25 cellular contexts compared by ENCODE assay signal in the genomic region with DNA sequence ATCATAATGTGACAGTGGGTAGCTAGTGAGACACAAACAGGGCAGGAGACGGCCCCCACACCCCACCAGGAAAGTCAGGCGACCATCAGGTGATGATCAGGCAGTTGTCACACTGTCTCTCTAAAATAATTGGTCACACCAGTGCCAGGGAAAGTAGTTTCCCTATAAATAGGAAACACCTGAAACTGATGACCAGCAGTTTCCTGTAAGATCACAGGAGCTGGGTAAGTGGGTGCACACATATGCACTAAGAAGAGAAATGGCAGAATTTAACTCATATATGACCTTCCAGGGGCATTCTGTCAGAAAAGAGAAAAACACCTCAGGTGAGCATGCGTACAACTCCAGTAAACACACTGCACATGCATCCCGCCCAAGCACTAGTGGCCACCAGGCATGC.
"Had no signal": no experiment of that assay in that cellular context is flagged by ENCODE, and none has a peak within 500 bp of the region (broad histone marks: within the 10 kb centered on the region; RNA-seq: fewer than 3 reads in every experiment).

No MANE protein-coding gene starts in this region.

- H3K27ac Mint-ChIP-seq: mesothelial cell of epicardium; naive B cell; natural killer cell; progenitor cell of endocrine pancreas; stimulated activated naive B cell treated with anti-CD40 and anti-IgM and Interleukin-4, amounts not matched to agents 10 μg/mL and 1 μg/mL and 100 μg/mL, for 72 hours had no signal

- H3K9me3 ChIP-seq: lower lobe of right lung, ovary, right atrium auricular region, right lobe of liver, stomach, thoracic aorta, tibial artery, upper lobe of left lung, vagina had no signal

- H3K36me3 ChIP-seq: lower lobe of right lung, ovary, right atrium auricular region, right lobe of liver, stomach, thoracic aorta, tibial artery, upper lobe of left lung, vagina had no signal

- ATAC-seq: left cardiac atrium; left lobe of liver; lower lobe of right lung; natural killer cell; right lobe of liver; stimulated activated naive B cell treated with anti-CD40 and anti-IgM and Interleukin-4, amounts not matched to agents 10 μg/mL and 1 μg/mL and 100 μg/mL, for 72 hours; stimulated activated naive CD8-positive, alpha-beta T cell treated with anti-CD3 and anti-CD28 coated beads, Interleukin-15, Interleukin-2, amounts not matched to agents 100 U/mL and 50 U/mL, for 24 hours had no signal

- H3K4me3 Mint-ChIP-seq: mesothelial cell of epicardium; naive B cell; natural killer cell; stimulated activated naive B cell treated with anti-CD40 and anti-IgM and Interleukin-4, amounts not matched to agents 10 μg/mL and 1 μg/mL and 100 μg/mL, for 72 hours had no signal

- H3K4me1 Mint-ChIP-seq: naive B cell; natural killer cell; stimulated activated naive B cell treated with anti-CD40 and anti-IgM and Interleukin-4, amounts not matched to agents 10 μg/mL and 1 μg/mL and 100 μg/mL, for 72 hours had no signal

- H3K36me3 Mint-ChIP-seq: mesothelial cell of epicardium; naive B cell; natural killer cell; stimulated activated naive B cell treated with anti-CD40 and anti-IgM and Interleukin-4, amounts not matched to agents 10 μg/mL and 1 μg/mL and 100 μg/mL, for 72 hours had no signal

- H3K27ac ChIP-seq: lower lobe of right lung, ovary, right atrium auricular region, right lobe of liver, stomach, thoracic aorta, tibial artery, upper lobe of left lung, vagina had no signal

- DNase-seq: hippocampal formation; kidney glomerular epithelial cell; left cardiac atrium; lower lobe of right lung; mammary epithelial cell; mesendoderm; naive B cell; natural killer cell; ovary; right lobe of liver; stimulated activated CD4-positive, alpha-beta T cell treated with anti-CD3 and anti-CD28 coated beads, Interleukin-12 subunit alpha, Interleukin-12 subunit beta, amount 100 ng/mL, for 4 hours; stimulated activated CD4-positive, alpha-beta T cell treated with anti-CD3 and anti-CD28 coated beads, Interleukin-15, amount 100 ng/mL, for 24 hours; stimulated activated CD4-positive, alpha-beta T cell treated with anti-CD3 and anti-CD28 coated beads, Interleukin-2, amount 100 ng/mL, for 24 hours; stimulated activated CD4-positive, alpha-beta T cell treated with anti-CD3 and anti-CD28 coated beads, Interleukin-4, amount 100 ng/mL, for 1 hour; stimulated activated naive B cell treated with anti-CD40 and anti-IgM and Interleukin-4, amounts not matched to agents 10 μg/mL and 1 μg/mL and 100 μg/mL, for 72 hours; stimulated activated naive CD8-positive, alpha-beta T cell treated with anti-CD3 and anti-CD28 coated beads, Interleukin-15, Interleukin-2, amounts not matched to agents 100 U/mL and 50 U/mL, for 24 hours; stomach; tibial artery had no signal

- H3K4me3 ChIP-seq: lower lobe of right lung, ovary, right atrium auricular region, right lobe of liver, stomach, thoracic aorta, tibial artery, upper lobe of left lung, vagina had no signal

- H3K27me3 Mint-ChIP-seq: naive B cell; progenitor cell of endocrine pancreas; stimulated activated naive B cell treated with anti-CD40 and anti-IgM and Interleukin-4, amounts not matched to agents 10 μg/mL and 1 μg/mL and 100 μg/mL, for 72 hours had no signal

- H3K27me3 ChIP-seq: ovary, right atrium auricular region, right lobe of liver, stomach, tibial artery, upper lobe of left lung, vagina had no signal

- H3K4me1 ChIP-seq: lower lobe of right lung, right lobe of liver, tibial artery, upper lobe of left lung, vagina had no signal
